In the genomic region with DNA sequence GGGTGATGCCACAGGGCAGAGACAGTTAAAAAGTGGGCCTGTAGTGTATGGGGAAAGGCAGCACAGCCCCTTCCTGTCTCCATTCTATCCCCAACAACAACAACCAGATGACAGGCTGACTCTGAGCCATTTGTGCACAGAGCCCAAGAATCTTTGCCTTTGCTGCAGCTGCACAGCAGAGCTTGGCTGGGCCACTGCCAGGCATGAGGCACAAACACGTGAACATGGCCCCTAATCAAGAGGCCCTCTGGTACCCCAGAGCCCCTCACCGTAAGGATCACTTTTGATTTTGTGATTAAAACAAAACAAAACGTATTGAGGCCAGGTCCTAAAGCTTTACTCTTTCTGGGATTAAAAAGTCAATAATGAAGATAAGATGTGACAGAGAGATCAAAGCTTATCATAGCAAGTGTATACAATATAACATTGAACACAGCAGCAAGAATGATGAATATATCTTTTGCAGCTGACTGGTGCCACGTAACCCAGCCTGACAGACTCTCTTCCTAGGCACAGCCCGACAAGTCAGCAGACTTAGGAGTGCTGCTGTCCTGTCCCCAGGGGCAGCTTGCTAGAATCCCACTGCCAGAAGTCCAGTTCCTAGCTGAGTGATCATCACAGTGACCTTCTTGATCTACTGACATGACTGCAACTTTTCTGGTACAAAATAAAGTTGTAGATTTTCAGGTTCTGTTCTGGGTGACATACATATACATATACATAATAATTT, we compare ENCODE assay signal across 20 cellular contexts.
DNase-seq lines count a peak whose midpoint lies in the region; ATAC-seq and TF ChIP-seq lines count a peak whose summit lies in the region.
"Had no signal": no experiment of that assay in that cellular context is flagged by ENCODE, and none has a peak within 500 bp of the region (broad histone marks: within the 10 kb centered on the region; RNA-seq: fewer than 3 reads in every experiment).

No MANE protein-coding gene starts in this region.

- TF ChIP-seq EP300 in esophagus muscularis mucosa (IDR thresholded peaks at IDR 0.05) = no peak

- H3K4me1 ChIP-seq in esophagus muscularis mucosa (peaks cover 0 to 6% (median 2%) of the 10 kb centered on the region in 4 donors), gastrocnemius medialis (no peaks in the 10 kb centered on the region)
- H3K4me1 ChIP-seq: SJCRH30, suprapubic skin had no signal

- DNase-seq in SK-N-DZ (ENCODE audit: low spot score) = peak; percentile 15
- peak; percentile 21 for DNase-seq in esophagus muscularis mucosa (ENCODE audit: extremely low spot score)
- no peak for DNase-seq in NCI-H2196 treated with DMSO at 0.1 percent for 48 hours (lab: John Stamatoyannopoulos, UW; ENCODE audit: unreplicated experiment)
- DNase-seq in gastrocnemius medialis = no peak
- DNase-seq: activated CD4-positive, alpha-beta T cell treated with anti-CD3 and anti-CD28 coated beads, Interleukin-2, amount 50 U/mL, for 1 hour; activated naive CD8-positive, alpha-beta T cell treated with anti-CD3 and anti-CD28 coated beads, Interleukin-2, amount 50 U/mL, for 24 hours; CD8-positive, alpha-beta T cell; DMS79; MM.1S; NCI-H187 treated with DMSO at 0.1 percent for 48 hours; NCI-H345; PC-3; SJCRH30; T-helper 17 cell had no signal

- TF ChIP-seq POLR2A in esophagus muscularis mucosa (IDR thresholded peaks at IDR 0.05; ENCODE audit: low read depth) = no peak
- no peak for TF ChIP-seq POLR2A in gastrocnemius medialis (IDR thresholded peaks at IDR 0.05)

- TF ChIP-seq CTCF in esophagus muscularis mucosa (IDR thresholded peaks at IDR 0.05) = no peak
- TF ChIP-seq CTCF in gastrocnemius medialis (IDR thresholded peaks at IDR 0.05 in 4 of 5, conservative IDR thresholded peaks at IDR 0.05 in 1 of 5) = no peak

- H3K27me3 ChIP-seq in esophagus muscularis mucosa (no peaks in the 10 kb centered on the region), layer of hippocampus (ENCODE audit: control insufficient read depth, insufficient read depth, low read length) (no peaks in the 10 kb centered on the region), gastrocnemius medialis (no peaks in the 10 kb centered on the region)
- H3K27me3 ChIP-seq: SJCRH30, suprapubic skin had no signal

- H3K36me3 ChIP-seq in esophagus muscularis mucosa (peaks cover 0 to 6% (median 0%) of the 10 kb centered on the region in 4 donors), gastrocnemius medialis (no peaks in the 10 kb centered on the region)
- H3K36me3 ChIP-seq: SJCRH30 had no signal

- WGBS in esophagus muscularis mucosa = 65% methylated on average over 5 of the region's 5 CpGs

- intact Hi-C loops in esophagus muscularis mucosa (cut with DNase I) = no loop called here
- intact Hi-C loops in gastrocnemius medialis (cut with DNase I; ENCODE audit: low total_unique reads) = no loop called here

- H3K27ac ChIP-seq in esophagus muscularis mucosa (replicated peaks in 1 of 4) = no peak overlapping the region
- H3K27ac ChIP-seq in layer of hippocampus (ENCODE audit: low read depth, low read length) = peak overlapping the region; percentile 39
- peak overlapping the region; percentile 69 for H3K27ac ChIP-seq in temporal lobe (ENCODE audit: low read depth, low read length)
- H3K27ac ChIP-seq in gastrocnemius medialis = no peak overlapping the region
- H3K27ac ChIP-seq: SJCRH30, suprapubic skin, VCaP had no signal

- in situ Hi-C loops in gastrocnemius medialis (cut with MboI; ENCODE audit: low sequenced_read_pairs in 4 of 4) = no loop called here

- H3K9me3 ChIP-seq in esophagus muscularis mucosa (no peaks in the 10 kb centered on the region), gastrocnemius medialis (no peaks in the 10 kb centered on the region)
- H3K9me3 ChIP-seq: SJCRH30, suprapubic skin had no signal

- no peak for ATAC-seq in gastrocnemius medialis
- no peak for ATAC-seq in GM19467 (IDR thresholded peaks at IDR 0.05; ENCODE audit: unreplicated experiment)
- ATAC-seq: activated naive CD8-positive, alpha-beta T cell treated with anti-CD3 and anti-CD28 coated beads, Interleukin-2, amount 50 U/mL, for 24 hours; CD8-positive, alpha-beta T cell; left lobe of liver; PC-3; T-helper 17 cell had no signal

- H3K4me3 ChIP-seq in esophagus muscularis mucosa (no peak overlapping the region), gastrocnemius medialis (no peak overlapping the region)
- H3K4me3 ChIP-seq: SJCRH30, suprapubic skin had no signal

Comparison
In these comparisons a context has a peak if more than half of its experiments do, and no peak if none do; other contexts are left out.
1. DNase-seq: peak in SK-N-DZ (single experiment) and esophagus muscularis mucosa (single experiment); none in NCI-H2196 treated with DMSO at 0.1 percent for 48 hours (single experiment) and gastrocnemius medialis (0 of 2).
2. H3K27ac ChIP-seq: peak in layer of hippocampus (single experiment) and temporal lobe (single experiment); none in esophagus muscularis mucosa (0 of 4) and gastrocnemius medialis (0 of 4).